ENCODE assay signal across 10 cellular contexts in genomic region chr1:229238231-229238630, GRCh38.
"Had no signal": no experiment of that assay in that cellular context is flagged by ENCODE, and none has a peak within 500 bp of the region (broad histone marks: within the 10 kb centered on the region; RNA-seq: fewer than 3 reads in every experiment).

No MANE protein-coding gene starts in this region.

- H3K27ac ChIP-seq: esophagus muscularis mucosa, foreskin keratinocyte, left lung, ovary, transverse colon had no signal

- ATAC-seq: stimulated activated effector memory CD8-positive, alpha-beta T cell treated with anti-CD3 and anti-CD28 coated beads, Interleukin-12 subunit alpha, Interleukin-12 subunit beta, amount 100 ng/mL, for 72 hours had no signal

- DNase-seq: activated CD4-positive, alpha-beta T cell treated with anti-CD3 and anti-CD28 coated beads, Interleukin-2, amount 50 U/mL, for 1 hour; activated naive CD4-positive, alpha-beta T cell treated with anti-CD3 and anti-CD28 coated beads, Interleukin-2, amount 10 ng/mL, durations not matched to agents 7 days and 5 days; left lung; transverse colon had no signal

- H3K27me3 ChIP-seq: esophagus muscularis mucosa, foreskin keratinocyte, ovary, transverse colon had no signal

- H3K9me3 ChIP-seq: ovary, transverse colon had no signal

- H3K36me3 ChIP-seq: esophagus muscularis mucosa, left lung, ovary, transverse colon had no signal

- H3K4me1 ChIP-seq: foreskin keratinocyte, left lung, transverse colon had no signal

- FAIRE-seq: islet of Langerhans had no signal

- H3K4me3 ChIP-seq: esophagus muscularis mucosa, left lung, ovary, skin epidermis, transverse colon had no signal
